ENCODE assay signal across 35 cellular contexts in the genomic region with DNA sequence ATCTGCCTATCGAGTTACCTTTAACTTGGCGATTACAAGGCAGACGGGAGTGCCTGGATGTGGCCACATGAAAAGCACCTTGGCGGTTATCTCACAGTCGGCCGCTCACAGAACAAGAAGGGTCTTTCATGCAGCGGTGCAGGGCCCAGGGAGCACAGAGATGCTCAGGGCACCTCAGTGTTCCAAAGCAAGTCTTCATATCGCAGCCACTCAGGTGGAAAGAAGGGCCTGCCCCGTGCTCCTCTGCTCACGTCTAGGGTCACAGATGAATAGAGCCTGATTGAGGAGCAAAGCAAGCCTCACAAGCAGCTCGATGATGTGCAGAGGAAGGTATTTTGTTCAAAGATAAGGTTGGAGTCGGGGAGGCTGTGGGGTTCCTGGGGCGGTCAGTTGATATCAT.
"Had no signal": no experiment of that assay in that cellular context is flagged by ENCODE, and none has a peak within 500 bp of the region (broad histone marks: within the 10 kb centered on the region; RNA-seq: fewer than 3 reads in every experiment).

No MANE protein-coding gene starts in this region.

- H3K4me3 ChIP-seq: MG63 had no signal

- H3K9me3 ChIP-seq: MG63 had no signal

- H3K27ac ChIP-seq: KMS-11 had no signal

- DNase-seq: Karpas-422, Kasumi-1, KBM-7, KG1, MG63, MM.1S, MV-4-11, NCI-H1048, NCI-H1092, NCI-H1092 treated with DMSO at 0.1 percent for 48 hours, NCI-H1105, NCI-H1105 treated with DMSO at 0.1 percent for 48 hours, NCI-H1417, NCI-H1417 treated with DMSO at 0.1 percent for 48 hours, NCI-H1436, NCI-H1436 treated with DMSO at 0.1 percent for 48 hours, NCI-H146, NCI-H1694 treated with DMSO at 0.1 percent for 48 hours, NCI-H187, NCI-H187 treated with DMSO at 0.1 percent for 48 hours, NCI-H1930, NCI-H2029, NCI-H2029 treated with DMSO at 0.1 percent for 48 hours, NCI-H2081, NCI-H2081 treated with DMSO at 0.1 percent for 48 hours, NCI-H2107, NCI-H2171, NCI-H2171 treated with DMSO at 0.1 percent for 48 hours, NCI-H2227 treated with DMSO at 0.1 percent for 48 hours, NCI-H226, NCI-H345, NCI-H446, NCI-H446 treated with DMSO at 0.1 percent for 48 hours, NCI-H510A had no signal

- H3K36me3 ChIP-seq: MG63 had no signal

- H3K27me3 ChIP-seq: MG63 had no signal
